Comparison of ENCODE assay signal across 8 cellular contexts in the genomic region with DNA sequence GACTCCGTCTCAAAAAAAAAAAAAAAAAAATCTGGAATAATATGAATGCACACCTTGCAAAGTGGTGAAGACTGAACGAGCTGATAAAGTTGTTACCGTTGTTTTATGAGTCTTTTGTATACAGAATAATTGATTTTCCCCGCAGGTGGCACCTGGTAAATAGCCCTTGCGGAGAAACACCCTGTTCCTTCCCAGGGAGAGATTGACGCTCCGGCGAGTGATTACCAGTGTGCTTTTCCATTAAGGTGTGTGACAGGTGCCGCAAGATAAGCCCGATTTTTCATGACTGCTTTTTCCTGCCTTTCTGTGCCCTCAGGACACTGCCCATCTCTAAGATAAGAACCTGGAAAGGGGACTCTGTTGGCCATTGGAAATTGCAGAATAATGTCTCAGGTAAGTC. TPM values are rescaled to one million over a fixed set of nuclear protein-coding genes. Genes with fewer than 3 reads are reported as not detected.
DNase-seq lines count a peak whose midpoint lies in the region; ATAC-seq and TF ChIP-seq lines count a peak whose summit lies in the region.

No MANE protein-coding gene starts in this region.

- POLR2A ChIA-PET in A673 (lab: Charles Lee; ENCODE audit: low non-redundant PET), result interaction anchor here (0.6 kb wide), 1 partner anchor 77 kb away, joined by 3 read pairs; no protein-coding TSS in a partner anchor

- H3K27ac ChIP-seq in A673 (ENCODE audit: low read depth, low read length, poor library complexity, severe bottlenecking) (no peak overlapping the region), HUES48 (ENCODE audit: low read depth, low read length) (no peak overlapping the region), brain microvascular endothelial cell (no peak overlapping the region), mucosa of rectum (ENCODE audit: low read depth in 2 of 2, low read length in 2 of 2) (no peak overlapping the region)

- H3K4me1 ChIP-seq in A673 (ENCODE audit: insufficient read depth, low read length, poor library complexity, severe bottlenecking), result no peaks in the 10 kb centered on the region
- no peaks in the 10 kb centered on the region for H3K4me1 ChIP-seq in HUES48 (ENCODE audit: control insufficient read depth, insufficient read depth, low read length)
- peaks cover 0 to 8% of the 10 kb centered on the region in 2 donors for H3K4me1 ChIP-seq in mucosa of rectum (ENCODE audit: control insufficient read depth in 2 of 2, insufficient read depth in 2 of 2, low read length in 2 of 2)

- TF ChIP-seq CTCF in A673 (conservative IDR thresholded peaks at IDR 0.05; ENCODE audit: low read depth, low read length) (no peak), brain microvascular endothelial cell (IDR thresholded peaks at IDR 0.05; ENCODE audit: low read depth, low read length, missing control alignments) (no peak)

- peak overlapping the region; percentile 82 for H3K4me3 ChIP-seq in A673 (ENCODE audit: low read depth, low read length, poor library complexity, severe bottlenecking)
- H3K4me3 ChIP-seq in HUES48 (ENCODE audit: low read depth, low read length), result peak overlapping the region; percentile 91
- peak overlapping the region; percentile 71 for H3K4me3 ChIP-seq in brain microvascular endothelial cell (ENCODE audit: low read depth, low read length)
- peak overlapping the region; percentile 77 to 95 for H3K4me3 ChIP-seq in mucosa of rectum (ENCODE audit: low read length in 2 of 2)

- DNase-seq in A673 (ENCODE audit: low spot score) (no peak), brain microvascular endothelial cell (no peak), NK-92 (lab: John Stamatoyannopoulos, UW; ENCODE audit: unreplicated experiment) (no peak)

- intact Hi-C loops in A673 (cut with micrococcal nuclease; ENCODE audit: unreplicated experiment), result no loop called here

- H3K9ac ChIP-seq in HUES48 (ENCODE audit: low read depth, low read length) (no peak overlapping the region), mucosa of rectum (ENCODE audit: low read depth in 1 of 2, low read length in 2 of 2) (peak overlapping the region in 1 of 2 donors; percentile 93)

- in situ Hi-C loops in brain microvascular endothelial cell (cut with HindIII; ENCODE audit: low pct_ligation_motif_present, low sequenced_read_pairs), result no loop called here

- BruUV-seq in A673 (replicated peaks; lab: Mats Ljungman, UMichigan), result no TSS peak

- CTCF ChIA-PET in A673 (lab: Charles Lee), result no interaction called here

- no peak for ATAC-seq in HG02763 (IDR thresholded peaks at IDR 0.05; ENCODE audit: unreplicated experiment)
- ATAC-seq in HG03097 (IDR thresholded peaks at IDR 0.05; ENCODE audit: low FRiP score, unreplicated experiment), result no peak
- no peak for ATAC-seq in GM21423 (IDR thresholded peaks at IDR 0.05; ENCODE audit: unreplicated experiment)

- H3K27me3 ChIP-seq in A673 (replicated peaks; ENCODE audit: insufficient read depth, low read depth, low read length, poor library complexity) (no peaks in the 10 kb centered on the region), HUES48 (ENCODE audit: control insufficient read depth, insufficient read depth, low read length) (0 out of 2 replicates have a peak, but pooled peaks cover 4% of the 10 kb centered on the region), brain microvascular endothelial cell (replicated peaks) (no peaks in the 10 kb centered on the region), mucosa of rectum (ENCODE audit: control insufficient read depth in 2 of 2, insufficient read depth in 2 of 2, low read length in 2 of 2) (peaks cover 0 to 2% of the 10 kb centered on the region in 2 donors)

- peaks cover 50% of the 10 kb centered on the region for H3K36me3 ChIP-seq in A673 (ENCODE audit: insufficient read depth, low read length, poor library complexity, severe bottlenecking)
- peaks cover 43% of the 10 kb centered on the region for H3K36me3 ChIP-seq in HUES48 (ENCODE audit: control insufficient read depth, insufficient read depth, low read length)
- H3K36me3 ChIP-seq in brain microvascular endothelial cell (replicated peaks), result peaks cover 27% of the 10 kb centered on the region
- peaks cover 33 to 44% of the 10 kb centered on the region in 2 donors for H3K36me3 ChIP-seq in mucosa of rectum (ENCODE audit: control insufficient read depth in 2 of 2, insufficient read depth in 2 of 2, low read length in 2 of 2)

- H3K9me3 ChIP-seq in A673 (ENCODE audit: low read depth, low read length, poor library complexity, severe bottlenecking) (peaks cover 49% of the 10 kb centered on the region), HUES48 (ENCODE audit: control insufficient read depth, insufficient read depth, low read length) (peaks cover 22% of the 10 kb centered on the region), mucosa of rectum (ENCODE audit: control insufficient read depth in 2 of 2, low read length in 2 of 2) (peaks cover 10 to 14% of the 10 kb centered on the region in 2 donors)

RNA-seq across cellular contexts. Expression of gene ZNF302, which starts 0.9 kb away (rescaled TPM):
- total RNA-seq in A673 (2021), result 24.1 and 27.7 TPM in 2 replicates

RNA-seq across cellular contexts. Expression of gene SCGB2B2, which starts 1.5 kb away (rescaled TPM):
- 0.24 and 0.28 TPM in 2 replicates for total RNA-seq in A673 (2021)

RNA-seq across cellular contexts. Expression of gene ZNF181, which starts 55.6 kb away (rescaled TPM):
- 6.7 and 8.2 TPM in 2 replicates for total RNA-seq in A673 (2021)
